In the genomic region with DNA sequence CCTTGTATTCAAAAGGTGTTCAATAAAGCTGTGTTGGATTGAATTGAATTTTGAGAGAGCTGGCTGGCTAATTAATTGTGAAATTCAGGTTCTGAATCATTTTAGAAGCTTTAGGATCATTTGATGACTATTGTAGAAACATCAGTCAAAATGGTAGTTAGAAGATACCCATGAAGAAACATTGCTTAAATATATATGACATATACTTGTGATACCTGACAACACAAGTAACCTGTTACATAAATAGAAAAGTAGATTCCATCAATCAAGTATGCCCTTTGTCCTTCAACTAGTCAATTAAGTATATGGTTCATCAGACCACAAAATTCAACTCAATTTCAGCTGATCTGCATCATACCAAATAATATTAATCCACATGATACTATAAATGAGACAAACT, we compare ENCODE assay signal across 7 cellular contexts.
"Had no signal": no experiment of that assay in that cellular context is flagged by ENCODE, and none has a peak within 500 bp of the region (broad histone marks: within the 10 kb centered on the region; RNA-seq: fewer than 3 reads in every experiment).

No MANE protein-coding gene starts in this region.

- FAIRE-seq: G401.6, GM12878, GM12891, GM18507, GM19239 had no signal

- H3K4me3 ChIP-seq: GM12878 had no signal

- DNase-seq: GDM1, GF-D8 had no signal
